In the genomic region with DNA sequence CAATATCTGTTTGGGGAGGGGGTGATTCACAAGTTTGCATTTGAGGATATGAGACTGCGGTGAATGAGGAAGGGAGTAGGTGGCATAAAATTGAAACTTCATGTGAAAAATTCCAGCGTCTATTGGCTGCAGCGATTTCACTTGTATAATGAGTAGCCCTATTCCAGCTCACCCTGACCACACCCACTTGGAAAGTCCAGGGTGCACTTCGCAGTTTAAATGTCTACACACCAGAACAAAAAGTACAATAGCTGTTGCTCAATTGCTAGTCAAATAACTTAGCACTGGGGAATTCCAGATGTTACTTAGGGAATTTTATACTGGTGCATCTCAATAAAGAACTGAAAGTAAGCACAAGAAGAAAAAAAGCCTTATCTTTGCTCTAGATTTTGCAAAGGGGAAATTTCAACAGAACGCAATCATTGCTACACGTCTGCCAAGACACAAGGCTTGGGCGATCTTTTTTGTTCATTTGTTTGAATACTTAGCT, we compare ENCODE assay signal across 8 cellular contexts. TPM values are rescaled to one million over a fixed set of nuclear protein-coding genes. Genes with fewer than 3 reads are reported as not detected.
DNase-seq lines count a peak whose midpoint lies in the region; ATAC-seq and TF ChIP-seq lines count a peak whose summit lies in the region.

No MANE protein-coding gene starts in this region.

- intact Hi-C loops in left cardiac atrium (cut with DNase I): loop anchor here in 1 of 2 donors (5.0 kb wide), 1 partner anchor 74 kb away; no protein-coding TSS in a partner anchor

- TF ChIP-seq CTCF in AG09319 (IDR thresholded peaks at IDR 0.05; ENCODE audit: low read depth, low read length) (no peak), GM20000 (IDR thresholded peaks at IDR 0.05; ENCODE audit: extremely low read depth, missing control alignments) (no peak)

- no peaks in the 10 kb centered on the region for H3K27me3 ChIP-seq in MG63

- H3K36me3 ChIP-seq in MG63: peaks cover 43% of the 10 kb centered on the region

- DNase-seq in AG09319 (ENCODE audit: extremely low read depth, low read depth) (peak; percentile 81), GM20000 (ENCODE audit: low spot score) (peak; percentile 70), MG63 (peak; percentile 33), left cardiac atrium (peak; percentile 75), cerebellum (ENCODE audit: low spot score) (no peak), iPS-NIHi11 (ENCODE audit: low spot score) (no peak)
- peak; percentile 86 to 87 for DNase-seq in activated T-cell treated with anti-CD3 and anti-CD28 coated beads, Interleukin-2, amount 50 U/mL, for 48 hours
- peak; percentile 71 to 81 for DNase-seq in stimulated activated CD4-positive, alpha-beta T cell treated with anti-CD3 and anti-CD28 coated beads, Interleukin-2, amount 100 ng/mL, for 48 hours

- H3K9me3 ChIP-seq in MG63: peaks cover 2% of the 10 kb centered on the region; the same call in 1 of the 2 replicates

- peak; percentile 83 to 92 for ATAC-seq in left cardiac atrium

- H3K4me3 ChIP-seq in MG63: no peak overlapping the region

RNA-seq across cellular contexts. Expression of gene TNFAIP3, which starts 6.3 kb away (rescaled TPM):
- 0.79 and 2.4 TPM in 2 replicates for total RNA-seq in MG63 (2014; rRNA removed; shearing (Covaris generic); ENCODE audit: low replicate concordance)
- total RNA-seq in left cardiac atrium (10 to 100 TPM; 10.9 to 13.6 TPM), cerebellum (1.6 TPM)

Comparison
In these comparisons a context has a peak if more than half of its experiments do, and no peak if none do; other contexts are left out.
1. DNase-seq: peak in AG09319 (single experiment), GM20000 (single experiment), MG63 (single experiment), activated T-cell treated with anti-CD3 and anti-CD28 coated beads, Interleukin-2, amount 50 U/mL, for 48 hours (2 of 2), left cardiac atrium (single experiment) and stimulated activated CD4-positive, alpha-beta T cell treated with anti-CD3 and anti-CD28 coated beads, Interleukin-2, amount 100 ng/mL, for 48 hours (2 of 2); none in cerebellum (single experiment) and iPS-NIHi11 (single experiment).